22 cellular contexts compared by ENCODE assay signal in the genomic region with DNA sequence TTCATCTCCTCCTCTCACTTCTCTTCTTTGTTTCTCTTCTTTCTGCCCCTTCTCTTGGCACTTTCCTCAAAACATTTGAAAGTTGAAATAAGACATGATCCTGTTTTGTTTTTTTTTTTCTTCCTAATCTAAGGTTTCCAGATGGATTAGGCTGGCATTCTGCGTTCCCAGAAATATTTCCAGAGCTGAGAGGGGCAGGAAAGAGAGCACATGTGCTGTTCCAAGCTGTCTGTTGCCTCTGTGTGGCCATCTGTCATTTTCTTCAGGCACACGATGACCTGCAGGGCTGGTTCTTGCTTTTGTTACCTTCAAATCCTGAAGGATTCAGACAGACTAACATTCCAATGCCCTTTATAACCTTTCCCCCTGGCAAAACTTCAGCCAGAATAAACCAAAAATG.
DNase-seq lines count a peak whose midpoint lies in the region; ATAC-seq and TF ChIP-seq lines count a peak whose summit lies in the region.
"Had no signal": no experiment of that assay in that cellular context is flagged by ENCODE, and none has a peak within 500 bp of the region (broad histone marks: within the 10 kb centered on the region; RNA-seq: fewer than 3 reads in every experiment).

No MANE protein-coding gene starts in this region.

- no peak for DNase-seq in CD4-positive, alpha-beta memory T cell
- DNase-seq in G401 (ENCODE audit: low spot score), result peak; percentile 89
- no peak for DNase-seq in central memory CD8-positive, alpha-beta T cell (ENCODE audit: low spot score in 2 of 2)
- DNase-seq in sciatic nerve (ENCODE audit: low spot score), result no peak
- DNase-seq in right lobe of liver, result no peak
- DNase-seq: activated CD8-positive, alpha-beta memory T cell treated with anti-CD3 and anti-CD28 coated beads for 24 hours; activated naive CD4-positive, alpha-beta T cell treated with anti-CD3 and anti-CD28 coated beads for 36 hours; activated T-cell treated with anti-CD3 and anti-CD28 coated beads, Interleukin-2, amount 50 U/mL, for 72 hours; effector CD8-positive, alpha-beta T cell; erythroblast; GOT3; heart left ventricle; KBM-7; left colon; mesenchymal stem cell; NCI-H1436 treated with DMSO at 0.1 percent for 48 hours; NCI-H510A treated with DMSO at 0.1 percent for 48 hours; stimulated activated CD4-positive, alpha-beta T cell treated with anti-CD3 and anti-CD28 coated beads, Interleukin-4, amount 100 ng/mL, for 1 hour had no signal

- peaks cover 13 to 25% of the 10 kb centered on the region in 2 donors for H3K36me3 Mint-ChIP-seq in CD4-positive, alpha-beta memory T cell
- peaks cover 2% of the 10 kb centered on the region for H3K36me3 Mint-ChIP-seq in central memory CD8-positive, alpha-beta T cell (ENCODE audit: insufficient read depth)

- ATAC-seq in central memory CD8-positive, alpha-beta T cell (replicated peaks; ENCODE audit: extremely low read depth, poor library complexity, severe bottlenecking), result no peak
- ATAC-seq in sciatic nerve (peak; percentile 4), right lobe of liver (no peak), HG03571 (IDR thresholded peaks at IDR 0.05; ENCODE audit: unreplicated experiment) (no peak), GM19328 (IDR thresholded peaks at IDR 0.05; ENCODE audit: unreplicated experiment) (no peak)
- ATAC-seq: heart left ventricle; left colon; stimulated activated memory B cell treated with anti-CD40 and anti-IgM and Interleukin-4, amounts not matched to agents 10 μg/mL and 1 μg/mL and 100 μg/mL, for 72 hours had no signal

- in situ Hi-C loops in G401 (cut with HindIII; ENCODE audit: low sequenced_read_pairs), result no loop called here

- no peaks in the 10 kb centered on the region for H3K27me3 ChIP-seq in CD4-positive, alpha-beta memory T cell (ENCODE audit: insufficient read depth, low read length)
- H3K27me3 ChIP-seq in right lobe of liver, result no peaks in the 10 kb centered on the region
- H3K27me3 ChIP-seq: heart left ventricle, SJSA1 had no signal

- peaks cover 0 to 19% (median 12%) of the 10 kb centered on the region in 8 donors for H3K9me3 Mint-ChIP-seq in CD4-positive, alpha-beta memory T cell
- peaks cover 9% of the 10 kb centered on the region for H3K9me3 Mint-ChIP-seq in central memory CD8-positive, alpha-beta T cell

- 30% methylated on average over 2 of the region's 2 CpGs for WGBS in right lobe of liver (ENCODE audit: insufficient coverage, low coverage, low lambda C conversion rate, missing lambda C conversion rate)

- H3K4me3 Mint-ChIP-seq in CD4-positive, alpha-beta memory T cell, result peak overlapping the region in 4 of 8 donors; percentile 4 to 52 (median 9)
- H3K4me3 Mint-ChIP-seq in central memory CD8-positive, alpha-beta T cell, result no peak overlapping the region
- H3K4me3 Mint-ChIP-seq: activated naive CD4-positive, alpha-beta T cell treated with anti-CD3 and anti-CD28 coated beads for 36 hours; activated T-cell treated with anti-CD3 and anti-CD28 coated beads, Interleukin-2, amount 50 U/mL, for 72 hours; stimulated activated memory B cell treated with anti-CD40 and anti-IgM and Interleukin-4, amounts not matched to agents 10 μg/mL and 1 μg/mL and 100 μg/mL, for 72 hours had no signal

- H3K27ac ChIP-seq in CD4-positive, alpha-beta memory T cell (ENCODE audit: low read depth, low read length), result no peak overlapping the region
- H3K27ac ChIP-seq in right lobe of liver, result no peak overlapping the region
- H3K27ac ChIP-seq: SJSA1 had no signal

- H3K36me3 ChIP-seq in CD4-positive, alpha-beta memory T cell (ENCODE audit: insufficient read depth, low read length), result no peaks in the 10 kb centered on the region
- no peaks in the 10 kb centered on the region for H3K36me3 ChIP-seq in right lobe of liver
- H3K36me3 ChIP-seq: heart left ventricle, SJSA1 had no signal

- intact Hi-C loops in CD4-positive, alpha-beta memory T cell (cut with micrococcal nuclease), result no loop called here
- intact Hi-C loops in sciatic nerve (cut with DNase I), result no loop called here
- intact Hi-C loops in right lobe of liver (cut with DNase I), result no loop called here

- H3K4me1 ChIP-seq in CD4-positive, alpha-beta memory T cell (ENCODE audit: insufficient read depth, low read length), result peaks cover 46% of the 10 kb centered on the region
- H3K4me1 ChIP-seq in right lobe of liver, result no peaks in the 10 kb centered on the region
- H3K4me1 ChIP-seq: SJSA1 had no signal

- H3K27ac Mint-ChIP-seq in CD4-positive, alpha-beta memory T cell, result peak overlapping the region in 6 of 7 donors; percentile 44 to 91 (median 86)
- peak overlapping the region; percentile 56 for H3K27ac Mint-ChIP-seq in central memory CD8-positive, alpha-beta T cell (ENCODE audit: low read depth)
- H3K27ac Mint-ChIP-seq: activated naive CD4-positive, alpha-beta T cell treated with anti-CD3 and anti-CD28 coated beads for 36 hours; activated T-cell treated with anti-CD3 and anti-CD28 coated beads, Interleukin-2, amount 50 U/mL, for 72 hours; stimulated activated memory B cell treated with anti-CD40 and anti-IgM and Interleukin-4, amounts not matched to agents 10 μg/mL and 1 μg/mL and 100 μg/mL, for 72 hours had no signal

- POLR2A ChIA-PET in CD4-positive, alpha-beta memory T cell (lab: Charles Lee; ENCODE audit: partially characterized antibody), result interaction anchor here (1.2 kb wide), 1 partner anchor 15 kb away, joined by 4 read pairs; no protein-coding TSS in a partner anchor

- no peak overlapping the region for H3K4me3 ChIP-seq in CD4-positive, alpha-beta memory T cell (ENCODE audit: low read length in 2 of 2)
- no peak overlapping the region for H3K4me3 ChIP-seq in right lobe of liver
- H3K4me3 ChIP-seq: heart left ventricle, SJSA1 had no signal

- no peaks in the 10 kb centered on the region for H3K27me3 Mint-ChIP-seq in CD4-positive, alpha-beta memory T cell
- no peaks in the 10 kb centered on the region for H3K27me3 Mint-ChIP-seq in central memory CD8-positive, alpha-beta T cell

- H3K4me1 Mint-ChIP-seq in CD4-positive, alpha-beta memory T cell, result peaks cover 0 to 31% (median 26%) of the 10 kb centered on the region in 4 donors
- peaks cover 24% of the 10 kb centered on the region for H3K4me1 Mint-ChIP-seq in central memory CD8-positive, alpha-beta T cell

- TF ChIP-seq CTCF in right lobe of liver (IDR thresholded peaks at IDR 0.05), result no peak

- no peaks in the 10 kb centered on the region for H3K9me3 ChIP-seq in CD4-positive, alpha-beta memory T cell (ENCODE audit: control insufficient read depth in 1 of 2, low read length in 2 of 2)
- no peaks in the 10 kb centered on the region for H3K9me3 ChIP-seq in right lobe of liver
- H3K9me3 ChIP-seq: SJSA1 had no signal

- TF ChIP-seq POLR2A in right lobe of liver (IDR thresholded peaks at IDR 0.05), result no peak

- CTCF ChIA-PET in CD4-positive, alpha-beta memory T cell (lab: Charles Lee; ENCODE audit: partially characterized antibody), result interaction anchor here (1.5 to 7.8 kb wide), 3 partner anchors 17 to 163 kb away, joined by 4 to 74 read pairs (median 20); no protein-coding TSS in a partner anchor
